9 cellular contexts compared by ENCODE assay signal in genomic region chr11:95279921-95280861, GRCh38. TPM values are rescaled to one million over a fixed set of nuclear protein-coding genes. Genes with fewer than 3 reads are reported as not detected.
DNase-seq lines count a peak whose midpoint lies in the region; ATAC-seq and TF ChIP-seq lines count a peak whose summit lies in the region.
"Had no signal": no experiment of that assay in that cellular context is flagged by ENCODE, and none has a peak within 500 bp of the region (broad histone marks: within the 10 kb centered on the region; RNA-seq: fewer than 3 reads in every experiment).

No MANE protein-coding gene starts in this region.

- H3K9me3 Mint-ChIP-seq in naive B cell (peaks cover 0 to 4% (median 0%) of the 10 kb centered on the region in 7 donors), T-cell (peaks cover 0 to 4% (median 0%) of the 10 kb centered on the region in 3 donors)

- H3K27me3 ChIP-seq in body of pancreas, result no peaks in the 10 kb centered on the region

- H3K27ac ChIP-seq in body of pancreas, result peak overlapping the region in 2 of 4 donors; percentile 29 to 60

- H3K27ac Mint-ChIP-seq in naive B cell, result peak overlapping the region; percentile 89 to 99 (median 95)
- no peak overlapping the region for H3K27ac Mint-ChIP-seq in T-cell

- TF ChIP-seq POLR2A in body of pancreas (IDR thresholded peaks at IDR 0.05), result no peak

- TF ChIP-seq CTCF in GM10248 (IDR thresholded peaks at IDR 0.05; ENCODE audit: control extremely low read depth, extremely low read depth, low read depth, missing control alignments), result no peak
- no peak for TF ChIP-seq CTCF in body of pancreas (IDR thresholded peaks at IDR 0.05)

- H3K4me3 Mint-ChIP-seq in naive B cell (peak overlapping the region; percentile 20 to 90 (median 79)), T-cell (no peak overlapping the region)

- peak; percentile 68 for ATAC-seq in HG03342 (IDR thresholded peaks at IDR 0.05; ENCODE audit: unreplicated experiment)
- ATAC-seq in body of pancreas, result peak; percentile 29
- peak; percentile 98 for ATAC-seq in naive B cell (ENCODE audit: low read depth in 2 of 2)
- ATAC-seq in T-cell (replicated peaks in 1 of 4), result no peak

- no peaks in the 10 kb centered on the region for H3K9me3 ChIP-seq in body of pancreas

- no peaks in the 10 kb centered on the region for H3K36me3 ChIP-seq in body of pancreas (replicated peaks in 1 of 2; ENCODE audit: insufficient read depth in 1 of 2, low read depth in 2 of 2)

- intact Hi-C loops in body of pancreas (cut with DNase I), result no loop called here

- H3K4me3 ChIP-seq in body of pancreas, result no peak overlapping the region

- H3K4me1 ChIP-seq in body of pancreas, result no peaks in the 10 kb centered on the region

- H3K27me3 Mint-ChIP-seq in naive B cell (no peaks in the 10 kb centered on the region), T-cell (no peaks in the 10 kb centered on the region)

- DNase-seq in GM10248 (ENCODE audit: extremely low spot score) (peak; percentile 20), body of pancreas (peak in 2 of 4 donors; percentile 26 to 33), naive B cell (peak; percentile 56), LoVo (ENCODE audit: low spot score) (no peak), DMS53 treated with DMSO at 0.1 percent for 48 hours (lab: John Stamatoyannopoulos, UW; ENCODE audit: unreplicated experiment) (no peak), T-cell (no peak), ureter (ENCODE audit: low spot score) (no peak)
- DNase-seq: activated CD8-positive, alpha-beta memory T cell treated with anti-CD3 and anti-CD28 coated beads, Interleukin-2, amount 50 U/mL, for 48 hours had no signal

- H3K4me1 Mint-ChIP-seq in naive B cell (peaks cover 33 to 46% (median 38%) of the 10 kb centered on the region in 3 donors), T-cell (no peaks in the 10 kb centered on the region)

- CTCF ChIA-PET in GM10248 (lab: Yijun Ruan, JAX) (interaction anchor here (1.5 kb wide), 1 partner anchor 16 kb away, joined by 4 read pairs; no protein-coding TSS in a partner anchor), T-cell (lab: Charles Lee) (interaction anchor here in 1 of 2 donors (1.2 kb wide), 1 partner anchor 9 kb away, joined by 3 read pairs; no protein-coding TSS in a partner anchor)

- WGBS in body of pancreas, 2 donors, result 29 to 36% methylated on average over 6 of the region's 6 CpGs

- H3K36me3 Mint-ChIP-seq in naive B cell (no peaks in the 10 kb centered on the region), T-cell (no peaks in the 10 kb centered on the region)

- POLR2A ChIA-PET in GM10248 (lab: Yijun Ruan, JAX) (no interaction called here), T-cell (lab: Charles Lee) (no interaction called here)

RNA-seq across cellular contexts. Expression of gene SESN3, which starts 49.2 kb away (rescaled TPM):
- total RNA-seq in body of pancreas (10 to 100 TPM in 1 of 2 donors, 1 to 10 TPM in 1; 9.6 to 11.4 TPM), T-cell (100 to 1,000 TPM in 3 of 5 donors, 10 to 100 TPM in 2; 61.5 to 150 (median 132) TPM), ureter (35.1 TPM)
- polyA plus RNA-seq in naive B cell (ENCODE audit: low read depth in 6 of 6), result 1 to 10 TPM; 2.1 to 3.4 (median 2.6) TPM

Comparison
In these comparisons a context has a peak if more than half of its experiments do, and no peak if none do; other contexts are left out.
1. DNase-seq: peak in GM10248 (single experiment) and naive B cell (single experiment); none in LoVo (single experiment), DMS53 treated with DMSO at 0.1 percent for 48 hours (single experiment), T-cell (0 of 34) and ureter (single experiment).
2. ATAC-seq: peak in HG03342 (single experiment), body of pancreas (single experiment) and naive B cell (2 of 2); none in T-cell (0 of 4).
3. H3K27ac Mint-ChIP-seq: peak in naive B cell (6 of 6); none in T-cell (0 of 2).
4. H3K4me3 Mint-ChIP-seq: peak in naive B cell (8 of 8); none in T-cell (0 of 3).